Comparison of ENCODE assay signal across 8 cellular contexts in the genomic region with DNA sequence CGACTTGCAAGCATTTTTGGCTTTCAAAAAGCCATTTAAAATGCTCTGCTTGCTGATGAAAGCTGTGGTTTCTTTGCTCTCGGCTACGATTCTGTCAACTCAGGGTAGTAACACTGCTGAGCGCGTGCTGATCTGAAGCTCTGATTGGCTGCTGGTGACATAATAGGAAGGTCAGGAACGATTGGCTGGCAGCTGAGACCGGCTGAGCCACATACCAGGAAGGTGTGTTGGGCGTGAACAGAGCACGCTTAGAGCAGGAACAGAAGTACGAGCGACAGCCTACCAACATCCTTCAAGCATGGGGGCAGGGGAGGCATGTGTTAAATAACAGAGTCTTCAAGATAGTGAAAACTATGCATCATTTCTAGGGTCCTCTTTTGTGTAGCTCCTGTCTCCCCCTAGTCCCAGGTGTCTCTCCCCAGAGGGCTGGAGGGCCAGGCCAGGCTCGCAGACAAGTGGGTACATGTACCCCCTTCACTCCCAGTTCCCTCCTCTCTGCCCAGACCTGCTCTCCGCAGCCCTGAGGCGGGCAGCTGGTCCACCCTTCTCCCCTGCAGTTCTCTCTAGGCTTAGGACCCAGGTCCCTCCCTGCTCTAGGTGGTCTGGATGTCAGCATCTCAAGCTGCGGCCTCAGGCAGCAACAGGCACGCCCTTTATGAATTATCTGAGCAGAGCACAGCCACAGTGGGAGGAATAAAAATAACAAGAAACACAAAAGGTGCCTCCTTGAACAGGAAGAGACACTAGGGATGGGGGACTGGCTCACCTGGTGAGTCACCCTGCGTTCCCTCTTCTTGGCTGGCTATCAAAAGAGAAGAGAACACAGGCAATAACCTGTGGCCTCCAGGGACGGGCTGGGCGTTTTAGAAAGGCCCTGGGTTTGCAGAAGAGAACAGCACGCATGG.
DNase-seq lines count a peak whose midpoint lies in the region; ATAC-seq and TF ChIP-seq lines count a peak whose summit lies in the region.

No MANE protein-coding gene starts in this region.

- peak overlapping the region; percentile 80 for H2AFZ ChIP-seq in DND-41 (ENCODE audit: low read depth, low read length)

- H3K9ac ChIP-seq in DND-41 (ENCODE audit: low read depth, low read length): peak overlapping the region; percentile 33; the same call in 1 of the 2 replicates

- ATAC-seq in DND-41 (ENCODE audit: insufficient read depth, low read depth) (peak; percentile 100), GM21825 (IDR thresholded peaks at IDR 0.05; ENCODE audit: unreplicated experiment) (peak; percentile 98)
- ATAC-seq in activated naive CD8-positive, alpha-beta T cell treated with anti-CD3 and anti-CD28 coated beads, Interleukin-2, amount 10 ng/mL, durations not matched to agents 7 days and 5 days (ENCODE audit: low read depth): peak; percentile 100

- H3K4me1 ChIP-seq in DND-41 (ENCODE audit: insufficient read depth, low read length) (peaks cover 19% of the 10 kb centered on the region), cardiac muscle cell (ENCODE audit: low read depth) (no peaks in the 10 kb centered on the region), prostate gland (replicated peaks) (peaks cover 17% of the 10 kb centered on the region), urinary bladder (ENCODE audit: insufficient read depth) (no peaks in the 10 kb centered on the region)

- peak overlapping the region; percentile 68 for H3K4me2 ChIP-seq in DND-41 (ENCODE audit: insufficient read depth, low read length)

- H3K36me3 ChIP-seq in DND-41 (ENCODE audit: insufficient read depth, low read length) (no peaks in the 10 kb centered on the region), cardiac muscle cell (no peaks in the 10 kb centered on the region), prostate gland (no peaks in the 10 kb centered on the region), urinary bladder (ENCODE audit: insufficient read depth) (no peaks in the 10 kb centered on the region)

- H3K27ac ChIP-seq in DND-41 (ENCODE audit: low read length): peak overlapping the region; percentile 11
- H3K27ac ChIP-seq in cardiac muscle cell: no peak overlapping the region
- H3K27ac ChIP-seq in prostate gland: peak overlapping the region; percentile 72 to 75
- peak overlapping the region; percentile 48 for H3K27ac ChIP-seq in urinary bladder (ENCODE audit: low read depth)

- H3K27ac Mint-ChIP-seq in activated naive CD8-positive, alpha-beta T cell treated with anti-CD3 and anti-CD28 coated beads, Interleukin-2, amount 10 ng/mL, durations not matched to agents 7 days and 5 days: peak overlapping the region; percentile 85

- no peaks in the 10 kb centered on the region for H3K79me2 ChIP-seq in DND-41 (ENCODE audit: insufficient read depth, low read length)

- H3K27me3 ChIP-seq in DND-41 (ENCODE audit: insufficient read depth, low read length, poor library complexity): no peaks in the 10 kb centered on the region
- H3K27me3 ChIP-seq in cardiac muscle cell: no peaks in the 10 kb centered on the region
- H3K27me3 ChIP-seq in prostate gland (replicated peaks; ENCODE audit: insufficient read depth): no peaks in the 10 kb centered on the region

- peak; percentile 87 for DNase-seq in DND-41
- peak; percentile 40 to 56 for DNase-seq in Kasumi-1 (lab: John Stamatoyannopoulos, UW)
- DNase-seq in SK-N-DZ (ENCODE audit: low spot score): peak; percentile 88
- DNase-seq in activated naive CD8-positive, alpha-beta T cell treated with anti-CD3 and anti-CD28 coated beads, Interleukin-2, amount 10 ng/mL, durations not matched to agents 7 days and 5 days: peak; percentile 64
- peak; percentile 70 to 85 for DNase-seq in cardiac muscle cell (ENCODE audit: low read depth in 1 of 2, low spot score in 1 of 2)
- DNase-seq in prostate gland (ENCODE audit: low spot score): peak; percentile 97

- peaks cover 3% of the 10 kb centered on the region for H3K9me3 Mint-ChIP-seq in activated naive CD8-positive, alpha-beta T cell treated with anti-CD3 and anti-CD28 coated beads, Interleukin-2, amount 10 ng/mL, durations not matched to agents 7 days and 5 days

- H3K4me1 Mint-ChIP-seq in activated naive CD8-positive, alpha-beta T cell treated with anti-CD3 and anti-CD28 coated beads, Interleukin-2, amount 10 ng/mL, durations not matched to agents 7 days and 5 days: peaks cover 19% of the 10 kb centered on the region

- no peaks in the 10 kb centered on the region for H4K20me1 ChIP-seq in DND-41 (ENCODE audit: insufficient read depth, low read length)

- peaks cover 4% of the 10 kb centered on the region for H3K36me3 Mint-ChIP-seq in activated naive CD8-positive, alpha-beta T cell treated with anti-CD3 and anti-CD28 coated beads, Interleukin-2, amount 10 ng/mL, durations not matched to agents 7 days and 5 days

- TF ChIP-seq POLR2A in prostate gland (IDR thresholded peaks at IDR 0.05): peak; percentile 44

- H3K9me3 ChIP-seq in DND-41 (ENCODE audit: insufficient read depth, low read length, severe bottlenecking) (no peaks in the 10 kb centered on the region), cardiac muscle cell (ENCODE audit: low read depth) (no peaks in the 10 kb centered on the region), prostate gland (no peaks in the 10 kb centered on the region)

- peak overlapping the region in 1 of 2 experiments; percentile 45; a peak in 2 of 4 replicates for H3K4me3 ChIP-seq in DND-41 (ENCODE audit: low read depth in 1 of 2, low read length in 2 of 2)
- no peak overlapping the region for H3K4me3 ChIP-seq in cardiac muscle cell
- peak overlapping the region in 1 of 2 donors; percentile 11 for H3K4me3 ChIP-seq in prostate gland
- no peak overlapping the region for H3K4me3 ChIP-seq in urinary bladder (ENCODE audit: low read depth, low read length)

- intact Hi-C loops in prostate gland (cut with DNase I): no loop called here

- TF ChIP-seq CTCF in DND-41 (IDR thresholded peaks at IDR 0.05; ENCODE audit: borderline replicate concordance, extremely low read depth, low read length, poor library complexity, severe bottlenecking) (no peak), cardiac muscle cell (IDR thresholded peaks at IDR 0.05; ENCODE audit: low read depth, low read length) (no peak), prostate gland (IDR thresholded peaks at IDR 0.05) (no peak)

- peak overlapping the region; percentile 59 for H3K4me3 Mint-ChIP-seq in activated naive CD8-positive, alpha-beta T cell treated with anti-CD3 and anti-CD28 coated beads, Interleukin-2, amount 10 ng/mL, durations not matched to agents 7 days and 5 days

- POLR2A ChIA-PET in activated naive CD8-positive, alpha-beta T cell treated with anti-CD3 and anti-CD28 coated beads, Interleukin-2, amount 10 ng/mL, durations not matched to agents 7 days and 5 days (lab: Charles Lee): interaction anchor here (0.7 to 0.9 kb wide), 3 partner anchors 14 to 128 kb away, joined by 3 to 4 read pairs (median 3); no protein-coding TSS in a partner anchor

- H3K27me3 Mint-ChIP-seq in activated naive CD8-positive, alpha-beta T cell treated with anti-CD3 and anti-CD28 coated beads, Interleukin-2, amount 10 ng/mL, durations not matched to agents 7 days and 5 days: peaks cover 2% of the 10 kb centered on the region

- 16% methylated on average over 20 of the region's 20 CpGs for WGBS in prostate gland
- WGBS in urinary bladder: 24% methylated on average over 20 of the region's 20 CpGs
